ENCODE assay signal across 8 cellular contexts in genomic region chr2:30421551-30422436, GRCh38. TPM values are rescaled to one million over a fixed set of nuclear protein-coding genes. Genes with fewer than 3 reads are reported as not detected.
DNase-seq lines count a peak whose midpoint lies in the region; ATAC-seq, FAIRE-seq and TF ChIP-seq lines count a peak whose summit lies in the region.

No MANE protein-coding gene starts in this region.

- no peak overlapping the region for H4K91ac ChIP-seq in H1 (replicated peaks; ENCODE audit: insufficient read length, low read length)

- no peak overlapping the region for H2BK5ac ChIP-seq in H1 (ENCODE audit: low read depth, low read length)

- no peak overlapping the region for H3K14ac ChIP-seq in H1 (ENCODE audit: insufficient read length)

- peak overlapping the region; percentile 80 for H2AFZ ChIP-seq in H1 (ENCODE audit: low read length)

- no peak overlapping the region for H2AK5ac ChIP-seq in H1 (ENCODE audit: low read depth, low read length)

- intact Hi-C loops in activated B cell treated with CpG ODN at 0.5 μM for 24 hours (cut with micrococcal nuclease), result loop anchor here (1.0 to 2.0 kb wide), 3 partner anchors 13 to 84 kb away; no protein-coding TSS in a partner anchor

- peak; percentile 42 for ATAC-seq in HG03460 (IDR thresholded peaks at IDR 0.05; ENCODE audit: unreplicated experiment)
- peak; percentile 60 for ATAC-seq in activated B cell treated with CpG ODN at 0.5 μM for 24 hours (ENCODE audit: low read depth)
- no peak for ATAC-seq in HG03135 (IDR thresholded peaks at IDR 0.05; ENCODE audit: unreplicated experiment)

- H2BK120ac ChIP-seq in H1 (replicated peaks; ENCODE audit: low read depth, low read length), result no peak overlapping the region

- no peaks in the 10 kb centered on the region for H3K36me3 Mint-ChIP-seq in activated B cell treated with CpG ODN at 0.5 μM for 24 hours (ENCODE audit: low read depth)

- H3K36me3 ChIP-seq in H1 (ENCODE audit: control insufficient read depth in 2 of 4, insufficient read depth in 4 of 4, low read length in 3 of 4), result no peaks in the 10 kb centered on the region

- WGBS in H1 (ENCODE audit: extremely low coverage in 1 of 2, insufficient coverage in 1 of 2, insufficient read length in 1 of 2, insufficient replicate concordance in 2 of 2, low coverage in 1 of 2, low lambda C conversion rate in 2 of 2, missing lambda C conversion rate in 1 of 2), 2 experiments, result 75% methylated on average over 11 of the region's 11 CpGs; no CpG with 5 or more reads in 1 of the 2 experiments

- no peak overlapping the region for H3K9ac ChIP-seq in H1 (replicated peaks in 1 of 4; ENCODE audit: extremely low read depth in 1 of 4, low read depth in 3 of 4, low read length in 3 of 4)

- H3K79me1 ChIP-seq in H1 (ENCODE audit: low read depth, low read length), result no peaks in the 10 kb centered on the region

- no peak overlapping the region for H2BK20ac ChIP-seq in H1 (ENCODE audit: low read length)

- no peak for TF ChIP-seq RAD21 in H1 (IDR thresholded peaks at IDR 0.05 in 1 of 2, conservative IDR thresholded peaks at IDR 0.05 in 1 of 2; ENCODE audit: low read depth in 2 of 2, low read length in 2 of 2)

- H4K20me1 ChIP-seq in H1 (replicated peaks in 1 of 2; ENCODE audit: control insufficient read depth in 1 of 2, insufficient read depth in 2 of 2, low read length in 2 of 2), result no peaks in the 10 kb centered on the region

- H3K9me3 ChIP-seq in H1 (ENCODE audit: insufficient read depth in 2 of 2, low read depth in 1 of 2, low read length in 1 of 2), result no peaks in the 10 kb centered on the region

- no peak overlapping the region for H2BK12ac ChIP-seq in H1 (ENCODE audit: low read depth, low read length)

- CTCF ChIA-PET in activated B cell treated with CpG ODN at 0.5 μM for 24 hours (lab: Charles Lee) (interaction anchor here (0.8 to 2.0 kb wide), 4 partner anchors 87 to 290 kb away, joined by 3 to 6 read pairs (median 4); no protein-coding TSS in a partner anchor), H1 (lab: Charles Lee; ENCODE audit: partially characterized antibody) (interaction anchor here (0.6 to 1.4 kb wide), 5 partner anchors 12 to 617 kb away, joined by 3 to 5 read pairs (median 3); no protein-coding TSS in a partner anchor)

- TF ChIP-seq CTCF in activated B cell treated with CpG ODN at 0.5 μM for 24 hours (IDR thresholded peaks at IDR 0.05) (no peak), H1 (IDR thresholded peaks at IDR 0.05; ENCODE audit: control extremely low read depth in 1 of 3, insufficient read depth in 1 of 3, low read depth in 1 of 3, low read length in 3 of 3) (no peak)

- peak overlapping the region; percentile 82 for H3K27ac Mint-ChIP-seq in activated B cell treated with CpG ODN at 0.5 μM for 24 hours

- H3K4me3 ChIP-seq in H1 (ENCODE audit: extremely low read depth in 1 of 4, insufficient read depth in 2 of 4, low read depth in 3 of 4, low read length in 4 of 4), result no peak overlapping the region

- FAIRE-seq in GM12891 (lab: Jason Lieb, UNC) (peak; percentile 90), H1 (lab: Jason Lieb, UNC) (no peak)

- no peaks in the 10 kb centered on the region for H3K27me3 ChIP-seq in H1 (replicated peaks in 1 of 4; ENCODE audit: control insufficient read depth in 3 of 4, extremely low read depth in 1 of 4, insufficient read depth in 3 of 4, low read length in 3 of 4)

- H3K18ac ChIP-seq in H1 (ENCODE audit: extremely low read depth, low read length), result no peak overlapping the region; the same call in 1 of the 2 replicates

- no peak overlapping the region for H2BK15ac ChIP-seq in H1 (ENCODE audit: low read length)

- POLR2A ChIA-PET in activated B cell treated with CpG ODN at 0.5 μM for 24 hours (lab: Charles Lee), result interaction anchor here (0.7 to 3.0 kb wide), 16 partner anchors 9 to 213 kb away, joined by 3 to 29 read pairs (median 4); partner anchors contain the start of genes LBH and LCLAT1
- POLR2A ChIA-PET in H1 (lab: Charles Lee; ENCODE audit: partially characterized antibody), result interaction anchor here (1.8 kb wide), 1 partner anchor 25 kb away, joined by 4 read pairs; the partner anchor contains the start of gene LCLAT1

- H3K4me1 ChIP-seq in H1 (replicated peaks in 1 of 4; ENCODE audit: control insufficient read depth in 3 of 4, insufficient read depth in 4 of 4, low read length in 3 of 4), result peaks cover 5 to 15% (median 9%) of the 10 kb centered on the region in 4 experiments; a peak in 5 of 7 replicates

- no peaks in the 10 kb centered on the region for H3K79me2 ChIP-seq in H1 (ENCODE audit: control insufficient read depth in 1 of 2, insufficient read depth in 2 of 2, low read length in 2 of 2)

- H3K56ac ChIP-seq in H1 (replicated peaks; ENCODE audit: insufficient read length, low read depth, low read length), result no peak overlapping the region

- H3K4me1 Mint-ChIP-seq in activated B cell treated with CpG ODN at 0.5 μM for 24 hours, result peaks cover 42% of the 10 kb centered on the region

- DNase-seq in GM12891 (ENCODE audit: insufficient read length, low spot score), result no peak
- DNase-seq in activated B cell treated with CpG ODN at 0.5 μM for 24 hours, result no peak
- no peak for DNase-seq in H1 (ENCODE audit: low read depth in 1 of 2, low spot score in 2 of 2)
- peak; percentile 22 for DNase-seq in non-pigmented ciliary epithelial cell (ENCODE audit: low read depth)
- DNase-seq in D341Med (ENCODE audit: low spot score), result no peak
- no peak for DNase-seq in HuH-7 (ENCODE audit: low spot score)

- no peak for TF ChIP-seq POLR2A in GM12891 (IDR thresholded peaks at IDR 0.05; ENCODE audit: low read depth, low read length)
- TF ChIP-seq POLR2A in H1 (IDR thresholded peaks at IDR 0.05; ENCODE audit: control extremely low read depth in 1 of 2, low read depth in 2 of 2, low read length in 2 of 2), result no peak

- peak overlapping the region; percentile 7 to 35; a peak in 1 of 4 replicates for H3K4me2 ChIP-seq in H1 (ENCODE audit: insufficient read depth in 1 of 2, low read depth in 2 of 2, low read length in 2 of 2)

- no peak for TF ChIP-seq EP300 in H1 (IDR thresholded peaks at IDR 0.05; ENCODE audit: borderline replicate concordance in 1 of 2, low read depth in 2 of 2, low read length in 2 of 2)

- no peak overlapping the region for H3K23ac ChIP-seq in H1 (ENCODE audit: insufficient read length)

- peak overlapping the region; percentile 39 for H3K4me3 Mint-ChIP-seq in activated B cell treated with CpG ODN at 0.5 μM for 24 hours

- H3K27me3 Mint-ChIP-seq in activated B cell treated with CpG ODN at 0.5 μM for 24 hours, result no peaks in the 10 kb centered on the region

- H3K23me2 ChIP-seq in H1 (ENCODE audit: low read depth, low read length), result no peaks in the 10 kb centered on the region

- H3K4ac ChIP-seq in H1 (replicated peaks; ENCODE audit: insufficient read length, low read depth, low read length), result no peak overlapping the region

- no peak overlapping the region for H4K5ac ChIP-seq in H1 (ENCODE audit: insufficient read length, low read depth, low read length)

- H3K9me3 Mint-ChIP-seq in activated B cell treated with CpG ODN at 0.5 μM for 24 hours, result no peaks in the 10 kb centered on the region

- no peak overlapping the region for H3K27ac ChIP-seq in H1 (ENCODE audit: low read depth, low read length)

- H4K8ac ChIP-seq in H1 (ENCODE audit: extremely low read depth, insufficient read depth, low read length), result no peak overlapping the region

TF ChIP-seq in GM12891, 5 proteins besides CTCF, POLR2A, EP300 and RAD21:
- TF ChIP-seq POU2F2 (IDR thresholded peaks at IDR 0.05; ENCODE audit: low read depth, low read length) (no peak), SPI1 (IDR thresholded peaks at IDR 0.05; ENCODE audit: low read depth, low read length) (no peak), PAX5 (IDR thresholded peaks at IDR 0.05; ENCODE audit: insufficient read depth, low read length, severe bottlenecking) (no peak), POLR2AphosphoS5 (IDR thresholded peaks at IDR 0.05; ENCODE audit: low read depth, low read length) (no peak), TAF1 (IDR thresholded peaks at IDR 0.05; ENCODE audit: low read depth, low read length) (no peak)

TF ChIP-seq in H1, 55 proteins besides CTCF, POLR2A, EP300 and RAD21:
- TF ChIP-seq NANOG (IDR thresholded peaks at IDR 0.05; ENCODE audit: insufficient read depth, low read depth, low read length, poor library complexity, severe bottlenecking), result no peak
- no peak for TF ChIP-seq POU5F1 (IDR thresholded peaks at IDR 0.05; ENCODE audit: low read depth, low read length)
- no peak for TF ChIP-seq RBBP5 (IDR thresholded peaks at IDR 0.05; ENCODE audit: borderline replicate concordance, low read depth, low read length)
- TF ChIP-seq JUN (IDR thresholded peaks at IDR 0.05; ENCODE audit: low read depth, low read length), result no peak
- no peak for TF ChIP-seq CTBP2 (IDR thresholded peaks at IDR 0.05; ENCODE audit: borderline replicate concordance, insufficient read depth, insufficient read length, low read length)
- TF ChIP-seq SIRT6 (IDR thresholded peaks at IDR 0.05; ENCODE audit: low read length), result no peak

RNA-seq across cellular contexts. Expression of gene LCLAT1, which starts 25.3 kb away (rescaled TPM):
- 2.5 TPM for polyA plus RNA-seq in GM12891 (2012; ENCODE audit: low read depth, missing spikeins)
- total RNA-seq in activated B cell treated with CpG ODN at 0.5 μM for 24 hours, result 20.1 and 25.9 TPM in 2 replicates
- total RNA-seq in H1 (2021; fragmentation: NEBNext Ultra II Directional; extraction: Animal tissue kit (Norgen Biotek cat#: 25700)), result 20.4 and 22.0 TPM in 2 replicates
- polyA plus RNA-seq in H1 (2011; rRNA removed), result 7.3 and 7.6 TPM in 2 replicates
- 6.8 TPM for polyA plus RNA-seq in H1 (2011; cell fraction: cytosol; rRNA removed)
- polyA plus RNA-seq in H1 (2011; cell fraction: nucleus; rRNA removed), result 6.3 TPM
- polyA plus RNA-seq in H1 (2012, experiment 1 of 2), result 5.1 to 6.7 TPM (median 5.9 TPM) in 4 replicates
- 0.79 TPM for polyA plus RNA-seq in H1 (2012, experiment 2 of 2)
- polyA plus RNA-seq in H1 (2013, experiment 1 of 2), result 14.3 TPM
- polyA plus RNA-seq in H1 (2013, experiment 2 of 2), result 16.9 TPM
- 31.2 and 33.5 TPM in 2 replicates for polyA minus RNA-seq in H1 (2011; rRNA and poly(A)+ RNA removed)
- 15.2 TPM for polyA minus RNA-seq in H1 (2011; cell fraction: cytosol; rRNA and poly(A)+ RNA removed)
- polyA minus RNA-seq in H1 (2011; cell fraction: nucleus; rRNA and poly(A)+ RNA removed), result 27.4 TPM
